9 cellular contexts compared by ENCODE assay signal in genomic region chr2:12303181-12304030, GRCh38.
DNase-seq lines count a peak whose midpoint lies in the region; ATAC-seq and TF ChIP-seq lines count a peak whose summit lies in the region.
"Had no signal": no experiment of that assay in that cellular context is flagged by ENCODE, and none has a peak within 500 bp of the region (broad histone marks: within the 10 kb centered on the region; RNA-seq: fewer than 3 reads in every experiment).

No MANE protein-coding gene starts in this region.

- H3K27me3 Mint-ChIP-seq in CD4-positive, alpha-beta T cell: no peaks in the 10 kb centered on the region

- no peaks in the 10 kb centered on the region for H3K9me3 ChIP-seq in CD4-positive, alpha-beta T cell (ENCODE audit: control insufficient read depth, low read length)
- H3K9me3 ChIP-seq in A673 (ENCODE audit: low read depth, low read length, poor library complexity, severe bottlenecking) (no peaks in the 10 kb centered on the region), sigmoid colon (no peaks in the 10 kb centered on the region)

- intact Hi-C loops in CD4-positive, alpha-beta T cell (cut with DNase I, micrococcal nuclease): no loop called here
- intact Hi-C loops in A673 (cut with micrococcal nuclease; ENCODE audit: unreplicated experiment): no loop called here
- intact Hi-C loops in sigmoid colon (cut with DNase I): no loop called here

- no peaks in the 10 kb centered on the region for H3K9me3 Mint-ChIP-seq in CD4-positive, alpha-beta T cell

- H3K4me3 ChIP-seq in kidney epithelial cell (ENCODE audit: low read depth, low read length): no peak overlapping the region
- no peak overlapping the region for H3K4me3 ChIP-seq in A673 (ENCODE audit: low read depth, low read length, poor library complexity, severe bottlenecking)
- no peak overlapping the region for H3K4me3 ChIP-seq in sigmoid colon
- H3K4me3 ChIP-seq: SK-N-MC had no signal

- H3K4me1 ChIP-seq in A673 (ENCODE audit: insufficient read depth, low read length, poor library complexity, severe bottlenecking) (no peaks in the 10 kb centered on the region), sigmoid colon (peaks cover 0 to 21% (median 18%) of the 10 kb centered on the region in 4 donors)

- peaks cover 45% of the 10 kb centered on the region for H3K4me1 Mint-ChIP-seq in CD4-positive, alpha-beta T cell (ENCODE audit: low read depth)

- WGBS in sigmoid colon, 2 donors: 62 to 77% methylated on average over 7 of the region's 7 CpGs

- no peak for TF ChIP-seq CTCF in CD4-positive, alpha-beta T cell (IDR thresholded peaks at IDR 0.05)
- TF ChIP-seq CTCF in kidney epithelial cell (IDR thresholded peaks at IDR 0.05; ENCODE audit: insufficient read depth, low read length, poor library complexity, severe bottlenecking): no peak
- TF ChIP-seq CTCF in A673 (conservative IDR thresholded peaks at IDR 0.05; ENCODE audit: low read depth, low read length): no peak
- no peak for TF ChIP-seq CTCF in sigmoid colon (IDR thresholded peaks at IDR 0.05)

- H3K27ac ChIP-seq in CD4-positive, alpha-beta T cell (ENCODE audit: low read depth, low read length): no peak overlapping the region
- H3K27ac ChIP-seq in A673 (ENCODE audit: low read depth, low read length, poor library complexity, severe bottlenecking): no peak overlapping the region
- no peak overlapping the region for H3K27ac ChIP-seq in sigmoid colon
- H3K27ac ChIP-seq: SK-N-MC had no signal

- H3K4me3 Mint-ChIP-seq in CD4-positive, alpha-beta T cell: no peak overlapping the region

- CTCF ChIA-PET in CD4-positive, alpha-beta T cell (lab: Charles Lee): no interaction called here
- CTCF ChIA-PET in A673 (lab: Charles Lee): no interaction called here

- BruUV-seq in A673 (replicated peaks; lab: Mats Ljungman, UMichigan): no TSS peak

- DNase-seq in CD4-positive, alpha-beta T cell: peak in 4 of 10 experiments; percentile 3 to 9 (median 7)
- DNase-seq in HPDE6-E6E7 (ENCODE audit: extremely low spot score) (peak; percentile 14), kidney epithelial cell (ENCODE audit: low read depth) (peak; percentile 82), A673 (ENCODE audit: low spot score) (no peak), sigmoid colon (no peak), NCI-H2081 treated with DMSO at 0.1 percent for 48 hours (lab: John Stamatoyannopoulos, UW) (no peak)
- peak; percentile 3 for DNase-seq in activated CD4-positive, alpha-beta T cell treated with anti-CD3 and anti-CD28 coated beads, Interleukin-2, amount 50 U/mL, for 1 hour

- ATAC-seq in CD4-positive, alpha-beta T cell (ENCODE audit: poor library complexity): peak; percentile 53
- no peak for ATAC-seq in HG03571 (IDR thresholded peaks at IDR 0.05; ENCODE audit: unreplicated experiment)

- no peak for TF ChIP-seq EP300 in sigmoid colon (IDR thresholded peaks at IDR 0.05)

- POLR2A ChIA-PET in CD4-positive, alpha-beta T cell (lab: Charles Lee): interaction anchor here (0.7 to 2.6 kb wide), 4 partner anchors 8 to 414 kb away, joined by 4 to 10 read pairs (median 6); partner anchors contain the start of gene TRIB2
- POLR2A ChIA-PET in A673 (lab: Charles Lee; ENCODE audit: low non-redundant PET): no interaction called here

- H3K36me3 ChIP-seq in kidney epithelial cell (ENCODE audit: control insufficient read depth, insufficient read depth, low read length) (no peaks in the 10 kb centered on the region), A673 (ENCODE audit: insufficient read depth, low read length, poor library complexity, severe bottlenecking) (no peaks in the 10 kb centered on the region), sigmoid colon (no peaks in the 10 kb centered on the region)

- TF ChIP-seq POLR2A in sigmoid colon (IDR thresholded peaks at IDR 0.05): no peak

- no peaks in the 10 kb centered on the region for H3K27me3 ChIP-seq in CD4-positive, alpha-beta T cell (ENCODE audit: control insufficient read depth, insufficient read depth, low read length)
- H3K27me3 ChIP-seq in kidney epithelial cell (ENCODE audit: control insufficient read depth, insufficient read depth, low read length) (no peaks in the 10 kb centered on the region), A673 (replicated peaks; ENCODE audit: insufficient read depth, low read depth, low read length, poor library complexity) (no peaks in the 10 kb centered on the region), sigmoid colon (no peaks in the 10 kb centered on the region)

- H3K27ac Mint-ChIP-seq in CD4-positive, alpha-beta T cell: peak overlapping the region; percentile 41

- no peaks in the 10 kb centered on the region for H3K36me3 Mint-ChIP-seq in CD4-positive, alpha-beta T cell (ENCODE audit: low read depth)

Comparison
In these comparisons a context has a peak if more than half of its experiments do, and no peak if none do; other contexts are left out.
1. DNase-seq: peak in HPDE6-E6E7 (single experiment), activated CD4-positive, alpha-beta T cell treated with anti-CD3 and anti-CD28 coated beads, Interleukin-2, amount 50 U/mL, for 1 hour (single experiment) and kidney epithelial cell (single experiment); none in A673 (single experiment), sigmoid colon (single experiment) and NCI-H2081 treated with DMSO at 0.1 percent for 48 hours (single experiment).